Comparison of ENCODE assay signal across 1 cellular context in the genomic region with DNA sequence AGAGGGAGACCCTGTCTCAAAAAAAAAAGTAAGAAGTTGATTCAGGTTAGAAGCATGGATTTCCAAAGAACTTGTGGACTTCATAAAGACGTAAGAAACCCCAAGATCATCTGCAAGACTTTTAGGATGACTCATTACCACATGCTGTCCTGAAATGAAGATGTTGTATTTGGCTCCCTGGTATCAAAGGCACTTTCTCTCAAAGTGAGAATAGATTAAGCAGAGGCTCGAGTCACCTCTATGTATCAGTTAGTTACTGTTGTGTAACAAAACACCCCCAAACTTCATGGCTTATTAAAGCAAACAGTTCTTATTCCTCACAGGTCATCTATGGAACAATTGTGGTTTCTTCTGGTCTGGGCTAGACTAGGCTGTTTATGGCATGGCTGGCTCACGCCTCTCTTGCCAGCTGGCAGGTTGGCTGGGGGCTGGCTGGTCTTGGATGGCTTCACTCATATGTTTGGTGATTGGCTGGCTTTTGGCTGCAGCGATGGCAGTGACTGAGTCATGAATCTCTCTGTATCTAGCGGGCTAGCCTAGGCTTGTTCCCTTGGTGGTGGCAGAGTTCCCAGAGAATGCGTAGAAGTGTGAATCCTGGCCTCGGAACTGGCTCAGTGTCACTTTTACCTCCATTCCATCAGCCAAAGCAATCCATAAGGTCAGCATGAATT.
TF ChIP-seq lines count a peak whose summit lies in the region.

No MANE protein-coding gene starts in this region.

TF ChIP-seq in H1, 55 proteins besides CTCF, POLR2A, EP300 and RAD21:
- no peak for TF ChIP-seq MAFK (IDR thresholded peaks at IDR 0.05; ENCODE audit: low read depth, low read length)
- TF ChIP-seq BRCA1 (IDR thresholded peaks at IDR 0.05; ENCODE audit: low read depth, low read length) = no peak
- no peak for TF ChIP-seq HDAC6 (IDR thresholded peaks at IDR 0.05; ENCODE audit: low read depth, low read length)
